ENCODE assay signal across 8 cellular contexts in genomic region chr18:54392621-54393023, GRCh38. TPM values are rescaled to one million over a fixed set of nuclear protein-coding genes. Genes with fewer than 3 reads are reported as not detected.
DNase-seq lines count a peak whose midpoint lies in the region; ATAC-seq and TF ChIP-seq lines count a peak whose summit lies in the region.

No MANE protein-coding gene starts in this region.

- H2AFZ ChIP-seq in Karpas-422 (ENCODE audit: low read length) (no peak overlapping the region), PC-9 (no peak overlapping the region)

- no peaks in the 10 kb centered on the region for H3K9me3 Mint-ChIP-seq in activated CD4-positive, alpha-beta T cell treated with anti-CD3 and anti-CD28 coated beads, Interleukin-2, amount 10 ng/mL, durations not matched to agents 24 days and 14 days

- no peaks in the 10 kb centered on the region for H3K9me3 ChIP-seq in Karpas-422 (ENCODE audit: low read length)
- peaks cover 4% of the 10 kb centered on the region; the same call in 1 of the 2 replicates for H3K9me3 ChIP-seq in PC-9 (ENCODE audit: insufficient read depth, low read depth)

- no peak overlapping the region for H3K27ac ChIP-seq in Karpas-422 (ENCODE audit: low read length)
- H3K27ac ChIP-seq in PC-9: no peak overlapping the region

- BruUV-seq in PC-9 (replicated peaks; lab: Mats Ljungman, UMichigan): no TSS peak

- peak; percentile 38 for ATAC-seq in GM21786 (IDR thresholded peaks at IDR 0.05; ENCODE audit: unreplicated experiment)

- peaks cover 27% of the 10 kb centered on the region for H3K4me1 Mint-ChIP-seq in activated CD4-positive, alpha-beta T cell treated with anti-CD3 and anti-CD28 coated beads, Interleukin-2, amount 10 ng/mL, durations not matched to agents 24 days and 14 days

- H3K36me3 ChIP-seq in Karpas-422 (ENCODE audit: insufficient read depth, low read length) (no peaks in the 10 kb centered on the region), PC-9 (ENCODE audit: low read depth) (no peaks in the 10 kb centered on the region)

- H3K4me1 ChIP-seq in Karpas-422 (ENCODE audit: low read length) (peaks cover 27% of the 10 kb centered on the region), PC-9 (replicated peaks; ENCODE audit: insufficient read depth) (peaks cover 19% of the 10 kb centered on the region)

- H3K4me3 Mint-ChIP-seq in activated CD4-positive, alpha-beta T cell treated with anti-CD3 and anti-CD28 coated beads, Interleukin-2, amount 10 ng/mL, durations not matched to agents 24 days and 14 days: no peak overlapping the region

- H3K9ac ChIP-seq in Karpas-422 (ENCODE audit: low read length): no peak overlapping the region

- H3K4me2 ChIP-seq in Karpas-422 (ENCODE audit: low read depth, low read length, poor library complexity, severe bottlenecking) (peak overlapping the region; percentile 40), PC-9 (no peak overlapping the region)

- peak; percentile 82 for TF ChIP-seq CTCF in PC-9 (conservative IDR thresholded peaks at IDR 0.05)

- H3K27ac Mint-ChIP-seq in activated CD4-positive, alpha-beta T cell treated with anti-CD3 and anti-CD28 coated beads, Interleukin-2, amount 10 ng/mL, durations not matched to agents 24 days and 14 days: no peak overlapping the region

- H3K9me2 ChIP-seq in Karpas-422 (replicated peaks; ENCODE audit: insufficient read depth, low read length) (no peaks in the 10 kb centered on the region), PC-9 (ENCODE audit: insufficient read depth) (no peaks in the 10 kb centered on the region)

- H3K36me3 Mint-ChIP-seq in activated CD4-positive, alpha-beta T cell treated with anti-CD3 and anti-CD28 coated beads, Interleukin-2, amount 10 ng/mL, durations not matched to agents 24 days and 14 days (ENCODE audit: low read depth): no peaks in the 10 kb centered on the region

- intact Hi-C loops in activated CD4-positive, alpha-beta T cell treated with anti-CD3 and anti-CD28 coated beads, Interleukin-2, amount 10 ng/mL, durations not matched to agents 24 days and 14 days (cut with micrococcal nuclease): loop anchor here (1.0 to 2.0 kb wide), 3 partner anchors 169 to 590 kb away; no protein-coding TSS in a partner anchor
- intact Hi-C loops in PC-9 (cut with micrococcal nuclease; ENCODE audit: unreplicated experiment): loop anchor here (1.0 kb wide), 1 partner anchor 279 kb away; no protein-coding TSS in a partner anchor

- POLR2A ChIA-PET in PC-9 (lab: Charles Lee; ENCODE audit: unreplicated experiment): no interaction called here

- H4K20me1 ChIP-seq in Karpas-422 (ENCODE audit: insufficient read depth, low read depth, low read length) (no peaks in the 10 kb centered on the region), PC-9 (ENCODE audit: insufficient read depth) (no peaks in the 10 kb centered on the region)

- DNase-seq in activated CD4-positive, alpha-beta T cell treated with anti-CD3 and anti-CD28 coated beads, Interleukin-2, amount 10 ng/mL, durations not matched to agents 24 days and 14 days: peak; percentile 70
- DNase-seq in activated CD4-positive, alpha-beta T cell treated with anti-CD3 and anti-CD28 coated beads, Interleukin-2, amount 50 U/mL, for 1 hour: no peak
- peak; percentile 94 for DNase-seq in Karpas-422
- DNase-seq in PC-9: peak in 1 of 2 experiments; percentile 56
- DNase-seq in dermis blood vessel endothelial cell: peak; percentile 84
- peak; percentile 76 for DNase-seq in midbrain (lab: John Stamatoyannopoulos, UW)
- DNase-seq in activated effector memory CD4-positive, alpha-beta T cell treated with anti-CD3 and anti-CD28 coated beads, Interleukin-2, amount 50 U/mL, for 16 hours: no peak

- H3K79me2 ChIP-seq in Karpas-422 (ENCODE audit: low read length) (no peaks in the 10 kb centered on the region), PC-9 (ENCODE audit: low read depth) (no peaks in the 10 kb centered on the region)

- H3K27me3 ChIP-seq in Karpas-422 (ENCODE audit: low read length) (no peaks in the 10 kb centered on the region), PC-9 (ENCODE audit: insufficient read depth, low read depth) (no peaks in the 10 kb centered on the region)

- H3K4me3 ChIP-seq in Karpas-422 (ENCODE audit: low read length): no peak overlapping the region
- no peak overlapping the region for H3K4me3 ChIP-seq in PC-9

- H3F3A ChIP-seq in PC-9 (ENCODE audit: insufficient read depth, low read depth): peaks cover 7% of the 10 kb centered on the region; the same call in 1 of the 2 replicates

- CTCF ChIA-PET in PC-9 (lab: Charles Lee): interaction anchor here (0.6 to 1.5 kb wide), 2 partner anchors 170 to 265 kb away, joined by 3 to 6 read pairs; no protein-coding TSS in a partner anchor

- H3K27me3 Mint-ChIP-seq in activated CD4-positive, alpha-beta T cell treated with anti-CD3 and anti-CD28 coated beads, Interleukin-2, amount 10 ng/mL, durations not matched to agents 24 days and 14 days: peaks cover 18% of the 10 kb centered on the region

RNA-seq across cellular contexts. Expression of gene C18orf54, which starts 34.9 kb away (rescaled TPM):
- total RNA-seq in activated CD4-positive, alpha-beta T cell treated with anti-CD3 and anti-CD28 coated beads, Interleukin-2, amount 10 ng/mL, durations not matched to agents 24 days and 14 days: 10.9 and 12.8 TPM in 2 replicates
- 4.2 and 14.3 TPM in 2 replicates for total RNA-seq in Karpas-422 (2014; rRNA removed; shearing (Covaris generic); ENCODE audit: low replicate concordance)
- total RNA-seq in PC-9 (2021): 6.7 and 7.6 TPM in 2 replicates
- total RNA-seq in dermis blood vessel endothelial cell: 9.4 and 20.1 TPM in 2 replicates

RNA-seq across cellular contexts. Expression of gene STARD6, which starts 35.0 kb away (rescaled TPM):
- total RNA-seq in activated CD4-positive, alpha-beta T cell treated with anti-CD3 and anti-CD28 coated beads, Interleukin-2, amount 10 ng/mL, durations not matched to agents 24 days and 14 days: not detected in 2 replicates
- 0.47 TPM in 1 of 2 replicates, not detected in the other for total RNA-seq in Karpas-422 (2014; rRNA removed; shearing (Covaris generic); ENCODE audit: low replicate concordance)
- total RNA-seq in PC-9 (2021): not detected in 2 replicates
- total RNA-seq in dermis blood vessel endothelial cell: 0.09 TPM in 1 of 2 replicates, not detected in the other

Comparison
In these comparisons a context has a peak if more than half of its experiments do, and no peak if none do; other contexts are left out.
1. DNase-seq: peak in activated CD4-positive, alpha-beta T cell treated with anti-CD3 and anti-CD28 coated beads, Interleukin-2, amount 10 ng/mL, durations not matched to agents 24 days and 14 days (single experiment), Karpas-422 (single experiment), dermis blood vessel endothelial cell (single experiment) and midbrain (single experiment); none in activated CD4-positive, alpha-beta T cell treated with anti-CD3 and anti-CD28 coated beads, Interleukin-2, amount 50 U/mL, for 1 hour (single experiment) and activated effector memory CD4-positive, alpha-beta T cell treated with anti-CD3 and anti-CD28 coated beads, Interleukin-2, amount 50 U/mL, for 16 hours (single experiment).